ENCODE assay signal across 14 cellular contexts in the genomic region with DNA sequence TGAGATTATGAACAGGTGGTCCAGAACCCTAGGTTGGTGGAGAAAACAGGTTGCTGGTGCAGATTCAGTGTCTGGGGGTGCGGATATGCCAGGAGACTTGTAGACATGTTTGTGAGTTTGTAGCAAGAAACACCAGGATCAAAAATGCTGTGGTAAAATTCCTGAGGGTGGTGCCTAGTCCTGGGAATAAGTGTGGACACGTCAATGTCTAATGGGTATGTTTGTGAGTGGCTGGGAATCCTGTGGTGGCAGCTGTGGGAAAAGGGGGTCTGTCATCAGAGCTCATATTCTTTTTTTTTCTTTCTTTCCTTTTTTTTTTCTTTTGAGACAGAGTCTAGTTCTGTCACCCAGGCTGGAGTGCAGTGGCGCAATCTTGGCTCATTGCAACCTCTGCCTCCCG. TPM values are rescaled to one million over a fixed set of nuclear protein-coding genes. Genes with fewer than 3 reads are reported as not detected.
DNase-seq lines count a peak whose midpoint lies in the region; ATAC-seq, FAIRE-seq and TF ChIP-seq lines count a peak whose summit lies in the region.
"Had no signal": no experiment of that assay in that cellular context is flagged by ENCODE, and none has a peak within 500 bp of the region (broad histone marks: within the 10 kb centered on the region; RNA-seq: fewer than 3 reads in every experiment).

No MANE protein-coding gene starts in this region.

- H3K4me3 ChIP-seq in fibroblast of pulmonary artery (replicated peaks; ENCODE audit: low read depth, low read length) (no peak overlapping the region), trophoblast cell (ENCODE audit: low read depth, low read length) (no peak overlapping the region)

- intact Hi-C loops in activated T-helper 2 cell treated with anti-CD3 and anti-CD28 coated beads, Interferon-gamma antibody, Interleukin-2, Interleukin-4, amounts not matched to agents 10 μg/mL and 5 μg/mL and 100 μg/mL, durations not matched to agents 14 hours and 24 hours and 36 hours (cut with micrococcal nuclease) = loop anchor here (10.0 kb wide), 3 partner anchors 297 to 757 kb away; partner anchors contain the start of genes ZNF43, ZNF430 and ZNF737

- H4K8ac ChIP-seq in trophoblast cell (ENCODE audit: low read depth, low read length) = no peak overlapping the region

- FAIRE-seq in D721Med (lab: Jason Lieb, UNC) = no peak
- FAIRE-seq: kidney had no signal

- H2BK5ac ChIP-seq in trophoblast cell (ENCODE audit: low read depth, low read length, poor library complexity) = no peak overlapping the region

- peaks cover 38% of the 10 kb centered on the region for H3K4me1 Mint-ChIP-seq in activated T-helper 17 cell treated with anti-CD3 and anti-CD28 coated beads, Interleukin-2, amount 50 U/mL, for 72 hours
- peaks cover 3% of the 10 kb centered on the region for H3K4me1 Mint-ChIP-seq in activated T-helper 2 cell treated with anti-CD3 and anti-CD28 coated beads, Interferon-gamma antibody, Interleukin-2, Interleukin-4, amounts not matched to agents 10 μg/mL and 5 μg/mL and 100 μg/mL, durations not matched to agents 14 hours and 24 hours and 36 hours (ENCODE audit: low read depth)

- no peak overlapping the region for H3K4me2 ChIP-seq in trophoblast cell (ENCODE audit: low read length)

- peak overlapping the region; percentile 49 for H3K27ac ChIP-seq in trophoblast cell (ENCODE audit: low read depth, low read length)
- H3K27ac ChIP-seq: C4-2B had no signal

- no CpG with 5 or more reads among the region's 4 CpGs for WGBS in trophoblast cell (ENCODE audit: extremely low coverage, insufficient coverage, insufficient read length)

- no peak overlapping the region for H3K18ac ChIP-seq in trophoblast cell (ENCODE audit: low read length)

- H2BK120ac ChIP-seq in trophoblast cell (ENCODE audit: insufficient read depth, low read length, poor library complexity) = no peak overlapping the region

- H3K4me1 ChIP-seq in trophoblast cell (ENCODE audit: control insufficient read depth in 1 of 2, insufficient read depth in 2 of 2, low read length in 2 of 2) = peaks cover 7 to 10% of the 10 kb centered on the region in 2 experiments

- peaks cover 11% of the 10 kb centered on the region for H3K79me2 ChIP-seq in trophoblast cell (ENCODE audit: control insufficient read depth, insufficient read depth, low read length, poor library complexity)

- H3K27me3 Mint-ChIP-seq in activated T-helper 17 cell treated with anti-CD3 and anti-CD28 coated beads, Interleukin-2, amount 50 U/mL, for 72 hours = no peaks in the 10 kb centered on the region
- H3K27me3 Mint-ChIP-seq in activated T-helper 2 cell treated with anti-CD3 and anti-CD28 coated beads, Interferon-gamma antibody, Interleukin-2, Interleukin-4, amounts not matched to agents 10 μg/mL and 5 μg/mL and 100 μg/mL, durations not matched to agents 14 hours and 24 hours and 36 hours (ENCODE audit: low read depth) = no peaks in the 10 kb centered on the region

- no peaks in the 10 kb centered on the region for H3K27me3 ChIP-seq in trophoblast cell (ENCODE audit: insufficient read depth, low read length)

- peak; percentile 32 for DNase-seq in ELR (ENCODE audit: low read depth)
- DNase-seq in fibroblast of pulmonary artery (ENCODE audit: low read depth) = peak; percentile 30
- DNase-seq in trophoblast cell = no peak
- no peak for DNase-seq in activated T-helper 2 cell treated with anti-CD3 and anti-CD28 coated beads, Interferon-gamma antibody, Interleukin-2, Interleukin-4, amounts not matched to agents 10 μg/mL and 5 μg/mL and 100 μg/mL, durations not matched to agents 14 hours and 24 hours and 36 hours (ENCODE audit: low spot score)
- DNase-seq in HT-29 (ENCODE audit: low spot score) = no peak
- no peak for DNase-seq in D721Med (ENCODE audit: insufficient read length, low spot score)
- DNase-seq: aorta; kidney; NCI-H345; PC-3; stimulated activated CD8-positive, alpha-beta memory T cell treated with anti-CD3 and anti-CD28 coated beads, Interleukin-4, amount 100 ng/mL, for 48 hours had no signal

- ATAC-seq in activated T-helper 17 cell treated with anti-CD3 and anti-CD28 coated beads, Interleukin-2, amount 50 U/mL, for 72 hours (replicated peaks) = no peak
- ATAC-seq in GM18861 (IDR thresholded peaks at IDR 0.05; ENCODE audit: unreplicated experiment) = no peak
- ATAC-seq: PC-3 had no signal

- H3K9me3 Mint-ChIP-seq in activated T-helper 17 cell treated with anti-CD3 and anti-CD28 coated beads, Interleukin-2, amount 50 U/mL, for 72 hours = peaks cover 5% of the 10 kb centered on the region
- peaks cover 78% of the 10 kb centered on the region for H3K9me3 Mint-ChIP-seq in activated T-helper 2 cell treated with anti-CD3 and anti-CD28 coated beads, Interferon-gamma antibody, Interleukin-2, Interleukin-4, amounts not matched to agents 10 μg/mL and 5 μg/mL and 100 μg/mL, durations not matched to agents 14 hours and 24 hours and 36 hours

- no peaks in the 10 kb centered on the region for H3K79me1 ChIP-seq in trophoblast cell (ENCODE audit: low read length)

- H3K4me3 Mint-ChIP-seq in activated T-helper 17 cell treated with anti-CD3 and anti-CD28 coated beads, Interleukin-2, amount 50 U/mL, for 72 hours = no peak overlapping the region
- H3K4me3 Mint-ChIP-seq in activated T-helper 2 cell treated with anti-CD3 and anti-CD28 coated beads, Interferon-gamma antibody, Interleukin-2, Interleukin-4, amounts not matched to agents 10 μg/mL and 5 μg/mL and 100 μg/mL, durations not matched to agents 14 hours and 24 hours and 36 hours (ENCODE audit: low read depth) = no peak overlapping the region

- no peak for TF ChIP-seq CTCF in fibroblast of pulmonary artery (IDR thresholded peaks at IDR 0.05; ENCODE audit: low read length, missing control alignments)
- no peak for TF ChIP-seq CTCF in D721Med (IDR thresholded peaks at IDR 0.05; ENCODE audit: insufficient read depth, missing control alignments)

- no peak overlapping the region for H3K14ac ChIP-seq in trophoblast cell (ENCODE audit: low read length)

- H3K23ac ChIP-seq in trophoblast cell (ENCODE audit: low read length) = no peak overlapping the region

- peak overlapping the region; percentile 10 for H3K27ac Mint-ChIP-seq in activated T-helper 17 cell treated with anti-CD3 and anti-CD28 coated beads, Interleukin-2, amount 50 U/mL, for 72 hours
- H3K27ac Mint-ChIP-seq in activated T-helper 2 cell treated with anti-CD3 and anti-CD28 coated beads, Interferon-gamma antibody, Interleukin-2, Interleukin-4, amounts not matched to agents 10 μg/mL and 5 μg/mL and 100 μg/mL, durations not matched to agents 14 hours and 24 hours and 36 hours = no peak overlapping the region

- H3K36me3 ChIP-seq in trophoblast cell (ENCODE audit: control insufficient read depth in 1 of 2, insufficient read depth in 2 of 2, low read length in 2 of 2) = peaks cover 5 to 7% of the 10 kb centered on the region in 2 experiments

- no peak overlapping the region for H4K12ac ChIP-seq in trophoblast cell (ENCODE audit: low read depth, low read length)

- peaks cover 84% of the 10 kb centered on the region for H3K36me3 Mint-ChIP-seq in activated T-helper 17 cell treated with anti-CD3 and anti-CD28 coated beads, Interleukin-2, amount 50 U/mL, for 72 hours (ENCODE audit: low read depth)
- peaks cover 95% of the 10 kb centered on the region for H3K36me3 Mint-ChIP-seq in activated T-helper 2 cell treated with anti-CD3 and anti-CD28 coated beads, Interferon-gamma antibody, Interleukin-2, Interleukin-4, amounts not matched to agents 10 μg/mL and 5 μg/mL and 100 μg/mL, durations not matched to agents 14 hours and 24 hours and 36 hours (ENCODE audit: low read depth)

- H2BK12ac ChIP-seq in trophoblast cell (ENCODE audit: low read length) = no peak overlapping the region

- no peak overlapping the region for H2AK5ac ChIP-seq in trophoblast cell (ENCODE audit: low read length)

- H4K91ac ChIP-seq in trophoblast cell (ENCODE audit: low read depth, low read length) = no peak overlapping the region

- no peak overlapping the region for H3K9ac ChIP-seq in trophoblast cell (ENCODE audit: low read length)

- no peak overlapping the region for H2AFZ ChIP-seq in trophoblast cell (ENCODE audit: insufficient read depth, low read length, poor library complexity)

- no peaks in the 10 kb centered on the region for H3K9me3 ChIP-seq in trophoblast cell (ENCODE audit: insufficient read depth, low read depth, low read length)

- peak overlapping the region; percentile 27 for H3K4ac ChIP-seq in trophoblast cell (ENCODE audit: low read depth, low read length)

RNA-seq across cellular contexts. Expression of gene ZNF708, which starts 7.2 kb away (rescaled TPM):
- total RNA-seq in activated T-helper 17 cell treated with anti-CD3 and anti-CD28 coated beads, Interleukin-2, amount 50 U/mL, for 72 hours = 10 to 100 TPM in 1 of 2 donors, 1 to 10 TPM in 1; 8.9 to 11.8 TPM
- 12.7 and 12.9 TPM in 2 replicates for polyA plus RNA-seq in trophoblast cell (2013)
- 11.0 and 12.1 TPM in 2 replicates for total RNA-seq in activated T-helper 2 cell treated with anti-CD3 and anti-CD28 coated beads, Interferon-gamma antibody, Interleukin-2, Interleukin-4, amounts not matched to agents 10 μg/mL and 5 μg/mL and 100 μg/mL, durations not matched to agents 14 hours and 24 hours and 36 hours
- 2.0 TPM in 2 replicates for total RNA-seq in HT-29 (2014; rRNA removed; shearing (Covaris generic))

RNA-seq across cellular contexts. Expression of gene ZNF738, which starts 36.8 kb away (rescaled TPM):
- total RNA-seq in activated T-helper 17 cell treated with anti-CD3 and anti-CD28 coated beads, Interleukin-2, amount 50 U/mL, for 72 hours = 10 to 100 TPM in 1 of 2 donors, 1 to 10 TPM in 1; 8.0 to 10.9 TPM
- 31.9 and 33.4 TPM in 2 replicates for polyA plus RNA-seq in trophoblast cell (2013)
- 12.5 and 13.7 TPM in 2 replicates for total RNA-seq in activated T-helper 2 cell treated with anti-CD3 and anti-CD28 coated beads, Interferon-gamma antibody, Interleukin-2, Interleukin-4, amounts not matched to agents 10 μg/mL and 5 μg/mL and 100 μg/mL, durations not matched to agents 14 hours and 24 hours and 36 hours
- 2.0 and 3.2 TPM in 2 replicates for total RNA-seq in HT-29 (2014; rRNA removed; shearing (Covaris generic))

Comparison
In these comparisons a context has a peak if more than half of its experiments do, and no peak if none do; other contexts are left out.
1. DNase-seq: peak in ELR (single experiment) and fibroblast of pulmonary artery (single experiment); none in trophoblast cell (0 of 2), activated T-helper 2 cell treated with anti-CD3 and anti-CD28 coated beads, Interferon-gamma antibody, Interleukin-2, Interleukin-4, amounts not matched to agents 10 μg/mL and 5 μg/mL and 100 μg/mL, durations not matched to agents 14 hours and 24 hours and 36 hours (single experiment), HT-29 (single experiment) and D721Med (single experiment).